10 cellular contexts compared by ENCODE assay signal in genomic region chr1:201696217-201696761, GRCh38.
A peak's percentile ranks its signal among the peaks of the same experiment; 100 is the strongest.
DNase-seq lines count a peak whose midpoint lies in the region; FAIRE-seq and TF ChIP-seq lines count a peak whose summit lies in the region.
"Had no signal": no experiment of that assay in that cellular context is flagged by ENCODE, and none has a peak within 500 bp of the region (broad histone marks: within the 10 kb centered on the region; RNA-seq: fewer than 3 reads in every experiment).

No MANE protein-coding gene starts in this region.

- H3K27me3 ChIP-seq in dorsolateral prefrontal cortex: no peaks in the 10 kb centered on the region
- H3K27me3 ChIP-seq: BLaER1 had no signal

- DNase-seq in NCI-H2196 (lab: John Stamatoyannopoulos, UW; ENCODE audit: unreplicated experiment) (peak; percentile 79), dorsolateral prefrontal cortex (peak in 9 of 10 donors; percentile 71 to 89 (median 83)), myocyte (ENCODE audit: low read depth) (peak; percentile 87), COR-L47 (lab: John Stamatoyannopoulos, UW) (no peak), NCI-H510A treated with DMSO at 0.1 percent for 48 hours (lab: John Stamatoyannopoulos, UW) (no peak), NCI-H510A (lab: John Stamatoyannopoulos, UW) (no peak), kidney (no peak)
- DNase-seq: NCI-H774 had no signal

- peak overlapping the region in 6 of 59 donors; percentile 0 to 33 (median 4) for H3K4me3 ChIP-seq in dorsolateral prefrontal cortex
- H3K4me3 ChIP-seq in kidney (ENCODE audit: low read length in 2 of 2): no peak overlapping the region
- H3K4me3 ChIP-seq: BLaER1 had no signal

- no peaks in the 10 kb centered on the region for H3K9me3 ChIP-seq in kidney (ENCODE audit: control insufficient read depth in 1 of 2, low read length in 2 of 2)

- no peaks in the 10 kb centered on the region for H3K36me3 ChIP-seq in kidney (ENCODE audit: control insufficient read depth in 1 of 2, insufficient read depth in 2 of 2, low read length in 2 of 2)

- TF ChIP-seq CTCF in 22Rv1 (IDR thresholded peaks at IDR 0.05): no peak
- TF ChIP-seq CTCF in dorsolateral prefrontal cortex (IDR thresholded peaks at IDR 0.05 in 54 of 56, conservative IDR thresholded peaks at IDR 0.05 in 2 of 56; ENCODE audit: low read depth in 1 of 56, partially characterized antibody in 56 of 56): peak in 9 of 56 donors; percentile 9 to 31 (median 17)
- no peak for TF ChIP-seq CTCF in kidney (IDR thresholded peaks at IDR 0.05; ENCODE audit: borderline replicate concordance, extremely low read depth, insufficient read depth)

- H3K9ac ChIP-seq in kidney (ENCODE audit: low read length in 2 of 2): no peak overlapping the region
- H3K9ac ChIP-seq: BLaER1 had no signal

- H3K27ac ChIP-seq in 22Rv1: peak overlapping the region; percentile 36
- peak overlapping the region in 56 of 59 donors; percentile 10 to 88 (median 67) for H3K27ac ChIP-seq in dorsolateral prefrontal cortex
- no peak overlapping the region for H3K27ac ChIP-seq in kidney (ENCODE audit: low read depth in 2 of 2, low read length in 2 of 2)
- H3K27ac ChIP-seq: BLaER1 had no signal

- FAIRE-seq in kidney (lab: Jason Lieb, UNC): no peak

- intact Hi-C loops in dorsolateral prefrontal cortex (cut with DNase I) (loop anchor here (2.0 to 5.0 kb wide), 2 partner anchors 44 to 45 kb away; no protein-coding TSS in a partner anchor), kidney (cut with DNase I) (no loop called here)

- no peaks in the 10 kb centered on the region for H3K4me1 ChIP-seq in kidney (ENCODE audit: control insufficient read depth in 1 of 2, insufficient read depth in 1 of 2, low read depth in 1 of 2, low read length in 2 of 2)

Comparison
In these comparisons a context has a peak if more than half of its experiments do, and no peak if none do; other contexts are left out.
1. H3K27ac ChIP-seq: peak in 22Rv1 (single experiment) and dorsolateral prefrontal cortex (56 of 59); none in kidney (0 of 2).
2. DNase-seq: peak in NCI-H2196 (single experiment), dorsolateral prefrontal cortex (9 of 10) and myocyte (single experiment); none in COR-L47 (single experiment), NCI-H510A treated with DMSO at 0.1 percent for 48 hours (single experiment), NCI-H510A (single experiment) and kidney (single experiment).